31 cellular contexts compared by ENCODE assay signal in the genomic region with DNA sequence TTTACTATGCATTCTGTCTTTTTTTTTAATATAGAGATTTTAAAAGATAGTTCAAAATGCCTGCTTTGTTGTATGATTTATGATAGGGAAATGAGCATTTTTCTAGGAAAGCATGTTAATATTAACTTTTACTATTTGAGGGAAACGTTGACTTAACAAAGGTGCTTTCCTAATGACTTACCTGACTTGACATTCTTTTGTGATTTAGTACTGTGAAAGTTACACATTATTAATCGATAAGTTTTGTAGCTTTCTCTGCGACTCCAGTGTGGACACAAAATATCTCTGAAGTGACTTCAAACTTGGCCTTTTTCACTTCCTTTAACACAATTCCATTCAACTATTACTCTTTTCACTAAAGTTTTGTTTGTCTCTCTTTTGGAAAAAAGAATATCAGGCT.
"Had no signal": no experiment of that assay in that cellular context is flagged by ENCODE, and none has a peak within 500 bp of the region (broad histone marks: within the 10 kb centered on the region; RNA-seq: fewer than 3 reads in every experiment).

No MANE protein-coding gene starts in this region.

- ATAC-seq: activated CD4-positive, CD25-positive, alpha-beta regulatory T cell treated with anti-CD3 and anti-CD28 coated beads, Interleukin-2, amount 50 U/mL, for 24 hours; activated CD8-positive, alpha-beta T cell treated with anti-CD3 and anti-CD28 coated beads for 36 hours; activated T-cell treated with anti-CD3 and anti-CD28 coated beads, Interleukin-2, amount 50 U/mL, for 4 hours; activated T-helper 17 cell treated with anti-CD3 and anti-CD28 coated beads, Interleukin-2, amount 50 U/mL, for 72 hours; effector memory CD8-positive, alpha-beta T cell; foreskin keratinocyte; gastrocnemius medialis; T-helper 17 cell had no signal

- DNase-seq: activated B cell treated with CpG ODN at 0.5 μM for 24 hours; activated CD4-positive, alpha-beta T cell treated with anti-CD3 and anti-CD28 coated beads for 48 hours; activated CD4-positive, alpha-beta T cell treated with anti-CD3 and anti-CD28 coated beads, Interleukin-2, amount 50 U/mL, for 1 hour; activated CD4-positive, alpha-beta T cell treated with anti-CD3 and anti-CD28 coated beads, Interleukin-2, amount 50 U/mL, for 48 hours; activated CD8-positive, alpha-beta memory T cell treated with anti-CD3 and anti-CD28 coated beads for 24 hours; activated CD8-positive, alpha-beta T cell treated with anti-CD3 and anti-CD28 coated beads for 36 hours; activated effector memory CD4-positive, alpha-beta T cell treated with Interleukin-2 at 50 U/mL for 16 hours; activated gamma-delta T cell treated with Interleukin-2 at 50 U/mL for 16 hours; activated naive CD4-positive, alpha-beta T cell treated with anti-CD3 and anti-CD28 coated beads, Interleukin-2, amount 50 U/mL, for 16 hours; activated naive CD4-positive, alpha-beta T cell treated with Interleukin-2 at 50 U/mL for 16 hours; activated T-cell treated with anti-CD3 and anti-CD28 coated beads, Interleukin-2, amount 50 U/mL, for 4 hours; amniotic stem cell; anterior cingulate cortex; caudate nucleus; cortex of kidney; dermis blood vessel endothelial cell; effector CD4-positive, alpha-beta T cell; effector memory CD8-positive, alpha-beta T cell; erythroblast; foreskin keratinocyte; gastrocnemius medialis; glutamatergic neuron; T-helper 1 cell; T-helper 17 cell; T1000; WERI-Rb-1 had no signal

- H3K4me3 ChIP-seq: esophagus muscularis mucosa, gastrocnemius medialis had no signal

- H3K4me3 Mint-ChIP-seq: activated B cell treated with CpG ODN at 0.5 μM for 24 hours; activated CD8-positive, alpha-beta T cell treated with anti-CD3 and anti-CD28 coated beads for 36 hours; activated naive CD8-positive, alpha-beta T cell; activated T-cell treated with anti-CD3 and anti-CD28 coated beads, Interleukin-2, amount 50 U/mL, for 4 hours; activated T-helper 17 cell treated with anti-CD3 and anti-CD28 coated beads, Interleukin-2, amount 50 U/mL, for 72 hours; effector memory CD8-positive, alpha-beta T cell; T-helper 17 cell; T-helper 2 cell treated with Interferon-gamma antibody and Interleukin-4, amounts not matched to agents 5 μg/mL and 100 μg/mL, for 36 hours had no signal

- H3K4me1 Mint-ChIP-seq: activated B cell treated with CpG ODN at 0.5 μM for 24 hours; activated T-helper 17 cell treated with anti-CD3 and anti-CD28 coated beads, Interleukin-2, amount 50 U/mL, for 72 hours; T-helper 17 cell had no signal

- H3K36me3 ChIP-seq: esophagus muscularis mucosa, gastrocnemius medialis, WERI-Rb-1 had no signal

- H3K4me1 ChIP-seq: esophagus muscularis mucosa, gastrocnemius medialis had no signal

- H3K9me3 Mint-ChIP-seq: activated B cell treated with CpG ODN at 0.5 μM for 24 hours; activated CD8-positive, alpha-beta T cell treated with anti-CD3 and anti-CD28 coated beads for 36 hours; activated T-cell treated with anti-CD3 and anti-CD28 coated beads, Interleukin-2, amount 50 U/mL, for 4 hours; activated T-helper 17 cell treated with anti-CD3 and anti-CD28 coated beads, Interleukin-2, amount 50 U/mL, for 72 hours; effector memory CD8-positive, alpha-beta T cell; T-helper 2 cell treated with Interferon-gamma antibody and Interleukin-4, amounts not matched to agents 5 μg/mL and 100 μg/mL, for 36 hours had no signal

- H3K27ac Mint-ChIP-seq: activated B cell treated with CpG ODN at 0.5 μM for 24 hours; activated CD8-positive, alpha-beta T cell treated with anti-CD3 and anti-CD28 coated beads for 36 hours; activated naive CD8-positive, alpha-beta T cell; activated T-helper 17 cell treated with anti-CD3 and anti-CD28 coated beads, Interleukin-2, amount 50 U/mL, for 72 hours; effector memory CD8-positive, alpha-beta T cell; T-helper 17 cell; T-helper 2 cell treated with Interferon-gamma antibody and Interleukin-4, amounts not matched to agents 5 μg/mL and 100 μg/mL, for 36 hours had no signal

- H3K36me3 Mint-ChIP-seq: activated naive CD8-positive, alpha-beta T cell had no signal

- H3K27me3 ChIP-seq: esophagus muscularis mucosa, foreskin keratinocyte, gastrocnemius medialis had no signal

- H3K27ac ChIP-seq: esophagus muscularis mucosa, foreskin keratinocyte, gastrocnemius medialis, WERI-Rb-1 had no signal

- H3K9me3 ChIP-seq: esophagus muscularis mucosa, gastrocnemius medialis had no signal
